31 cellular contexts compared by ENCODE assay signal in genomic region chr22:37715760-37716159, GRCh38. TPM values are rescaled to one million over a fixed set of nuclear protein-coding genes. Genes with fewer than 3 reads are reported as not detected.
DNase-seq lines count a peak whose midpoint lies in the region; ATAC-seq and TF ChIP-seq lines count a peak whose summit lies in the region.
"Had no signal": no experiment of that assay in that cellular context is flagged by ENCODE, and none has a peak within 500 bp of the region (broad histone marks: within the 10 kb centered on the region; RNA-seq: fewer than 3 reads in every experiment).

No MANE protein-coding gene starts in this region.

- no peak overlapping the region for H2AFZ ChIP-seq in SK-N-SH (ENCODE audit: low read depth)

- TF ChIP-seq EP300 in SK-N-SH (IDR thresholded peaks at IDR 0.05; ENCODE audit: borderline replicate concordance in 1 of 2, low read depth in 1 of 2, low read length in 1 of 2): no peak

- H3K9me2 ChIP-seq in SK-N-SH: no peaks in the 10 kb centered on the region

- no peaks in the 10 kb centered on the region for H3K9me3 ChIP-seq in SK-N-SH
- H3K9me3 ChIP-seq in BLaER1: peaks cover 4% of the 10 kb centered on the region; the same call in 1 of the 2 replicates
- peaks cover 0 to 10% (median 9%) of the 10 kb centered on the region in 11 experiments; a peak in 14 of 22 replicates for H3K9me3 ChIP-seq in BLaER1 treated with 17β-estradiol and CSF1 and Interleukin-3, amounts not matched to agents 10 nM and 100 nM (replicated peaks in 1 of 11)
- H3K9me3 ChIP-seq in HEK293 (ENCODE audit: control insufficient read depth, insufficient read depth, low read depth, low read length): no peaks in the 10 kb centered on the region
- H3K9me3 ChIP-seq: A549, BE2C, Caco-2 had no signal

- ATAC-seq in SK-N-SH treated with all-trans-retinoic acid at 6 μM for 48 hours (no peak), HG03432 (IDR thresholded peaks at IDR 0.05; ENCODE audit: unreplicated experiment) (no peak)
- ATAC-seq: A549; CD8-positive, alpha-beta T cell had no signal

- H4K20me1 ChIP-seq in SK-N-SH (ENCODE audit: insufficient read depth) (no peaks in the 10 kb centered on the region), BLaER1 (no peaks in the 10 kb centered on the region)
- H4K20me1 ChIP-seq in BLaER1 treated with 17β-estradiol and CSF1 and Interleukin-3, amounts not matched to agents 10 nM and 100 nM: no peaks in the 10 kb centered on the region

- H3K4me3 ChIP-seq in SK-N-SH (ENCODE audit: low read depth in 2 of 2, low read length in 1 of 2) (no peak overlapping the region), BLaER1 (no peak overlapping the region), HEK293 (ENCODE audit: low read depth, low read length) (no peak overlapping the region)
- H3K4me3 ChIP-seq in BLaER1 treated with 17β-estradiol and CSF1 and Interleukin-3, amounts not matched to agents 10 nM and 100 nM: no peak overlapping the region; a peak in 1 of 20 replicates
- H3K4me3 ChIP-seq: A549 had no signal

- WGBS in SK-N-SH (ENCODE audit: low lambda C conversion rate): 77% methylated on average over 6 of the region's 7 CpGs

- H3K79me2 ChIP-seq in SK-N-SH (ENCODE audit: insufficient read depth): no peaks in the 10 kb centered on the region

- no peak for TF ChIP-seq CTCF in SK-N-SH (IDR thresholded peaks at IDR 0.05)
- no peak for TF ChIP-seq CTCF in HEK293 (tag by site-specific recombination; IDR thresholded peaks at IDR 0.05)

- H3K27me3 ChIP-seq in SK-N-SH (ENCODE audit: insufficient read depth): no peaks in the 10 kb centered on the region
- no peaks in the 10 kb centered on the region for H3K27me3 ChIP-seq in BLaER1
- no peaks in the 10 kb centered on the region for H3K27me3 ChIP-seq in BLaER1 treated with 17β-estradiol and CSF1 and Interleukin-3, amounts not matched to agents 10 nM and 100 nM
- H3K27me3 ChIP-seq: BE2C had no signal

- no peak overlapping the region for H3K27ac ChIP-seq in SK-N-SH (ENCODE audit: low read depth in 2 of 2, low read length in 1 of 2)
- H3K27ac ChIP-seq in BLaER1: no peak overlapping the region
- H3K27ac ChIP-seq in BLaER1 treated with 17β-estradiol and CSF1 and Interleukin-3, amounts not matched to agents 10 nM and 100 nM: peak overlapping the region in 9 of 11 experiments; percentile 75 to 98 (median 88); a peak in 18 of 22 replicates
- H3K27ac ChIP-seq in HEK293 (ENCODE audit: extremely low read depth, low read depth, low read length): no peak overlapping the region
- H3K27ac ChIP-seq: 22Rv1, A549, C4-2B had no signal

- POLR2A ChIA-PET in SK-N-SH (lab: Yijun Ruan, JAX): no interaction called here
- POLR2A ChIA-PET in HEK293 (lab: Yijun Ruan, JAX): interaction anchor here (0.8 kb wide), 1 partner anchor 261 kb away, joined by 3 read pairs; no protein-coding TSS in a partner anchor

- DNase-seq in SK-N-SH (peak; percentile 54), HPDE6-E6E7 (ENCODE audit: extremely low spot score) (no peak)
- no peak for DNase-seq in NK-92 treated with Interleukin-12 subunit alpha and Interleukin-12 subunit beta, amount 100 ng/mL, for 24 hours (lab: John Stamatoyannopoulos, UW)
- DNase-seq: 8988T; ACHN; AML-193; BE2C; C1 segment of cervical spinal cord; Caco-2; Calu3; CD4-positive, alpha-beta memory T cell; CD4-positive, alpha-beta T cell; CD4-positive, CD25-positive, alpha-beta regulatory T cell; CD8-positive, alpha-beta memory T cell; CD8-positive, alpha-beta T cell; COR-L47; DMS 273 treated with DMSO at 0.1 percent for 48 hours; DMS153; DMS53; DMS79; DMS79 treated with DMSO at 0.1 percent for 48 hours; DND-41; EL had no signal

- TF ChIP-seq RAD21 in SK-N-SH (IDR thresholded peaks at IDR 0.05; ENCODE audit: low read length): no peak

- H3K9ac ChIP-seq in SK-N-SH: no peak overlapping the region
- peak overlapping the region; percentile 57 for H3K9ac ChIP-seq in BLaER1
- H3K9ac ChIP-seq in BLaER1 treated with 17β-estradiol and CSF1 and Interleukin-3, amounts not matched to agents 10 nM and 100 nM: peak overlapping the region in 9 of 11 experiments; percentile 58 to 82 (median 76); a peak in 15 of 22 replicates

- CTCF ChIA-PET in SK-N-SH (lab: Yijun Ruan, JAX) (no interaction called here), HEK293 (lab: Yijun Ruan, JAX) (interaction anchor here (0.7 to 1.8 kb wide), 2 partner anchors 73 to 979 kb away, joined by 3 to 5 read pairs; no protein-coding TSS in a partner anchor)

- peaks cover 5% of the 10 kb centered on the region for H3F3A ChIP-seq in SK-N-SH (replicated peaks; ENCODE audit: insufficient read depth)

- H3K4me1 ChIP-seq in SK-N-SH (ENCODE audit: control insufficient read depth in 1 of 2, insufficient read depth in 2 of 2, low read depth in 1 of 2, low read length in 1 of 2) (no peaks in the 10 kb centered on the region), BLaER1 (peaks cover 50% of the 10 kb centered on the region), HEK293 (ENCODE audit: control insufficient read depth, insufficient read depth, low read length) (no peaks in the 10 kb centered on the region)
- H3K4me1 ChIP-seq in BLaER1 treated with 17β-estradiol and CSF1 and Interleukin-3, amounts not matched to agents 10 nM and 100 nM: peaks cover 29 to 63% (median 60%) of the 10 kb centered on the region in 10 experiments
- H3K4me1 ChIP-seq: A549, Caco-2 had no signal

- peaks cover 0 to 3% of the 10 kb centered on the region in 2 experiments for H3K36me3 ChIP-seq in SK-N-SH (replicated peaks in 1 of 2; ENCODE audit: control insufficient read depth in 1 of 2, insufficient read depth in 2 of 2, low read length in 1 of 2)
- peaks cover 30% of the 10 kb centered on the region for H3K36me3 ChIP-seq in BLaER1
- peaks cover 0 to 20% (median 9%) of the 10 kb centered on the region in 11 experiments; a peak in 13 of 22 replicates for H3K36me3 ChIP-seq in BLaER1 treated with 17β-estradiol and CSF1 and Interleukin-3, amounts not matched to agents 10 nM and 100 nM
- H3K36me3 ChIP-seq in HEK293 (ENCODE audit: control insufficient read depth in 2 of 2, insufficient read depth in 1 of 2, low read length in 2 of 2): no peaks in the 10 kb centered on the region; a peak in 1 of 3 replicates
- H3K36me3 ChIP-seq: BE2C had no signal

- H3K4me2 ChIP-seq in SK-N-SH (no peak overlapping the region), BLaER1 (peak overlapping the region; percentile 95)
- H3K4me2 ChIP-seq in BLaER1 treated with 17β-estradiol and CSF1 and Interleukin-3, amounts not matched to agents 10 nM and 100 nM: peak overlapping the region; percentile 46 to 94 (median 82)
- H3K4me2 ChIP-seq: A549 had no signal

TF ChIP-seq in SK-N-SH, 30 proteins besides CTCF, POLR2A, EP300 and RAD21 (continues in another document):
- no peak for TF ChIP-seq RCOR1 (IDR thresholded peaks at IDR 0.05; ENCODE audit: low read length)
- no peak for TF ChIP-seq CHD2 (IDR thresholded peaks at IDR 0.05; ENCODE audit: low read length, partially characterized antibody)
- no peak for TF ChIP-seq MAX (IDR thresholded peaks at IDR 0.05; ENCODE audit: low read depth)

TF ChIP-seq in HEK293, 187 proteins besides CTCF, POLR2A, EP300 and RAD21:
- no peak for TF ChIP-seq ZSCAN18 (tag by site-specific recombination; IDR thresholded peaks at IDR 0.05)
- peak; percentile 51 for TF ChIP-seq GLIS1 (tag by site-specific recombination; IDR thresholded peaks at IDR 0.05)

RNA-seq across cellular contexts. Expression of gene TRIOBP, which starts 18.9 kb away (rescaled TPM):
- 43.6 and 47.3 TPM in 2 replicates for polyA plus RNA-seq in SK-N-SH (2012; rRNA removed)
- 23.6 and 36.7 TPM in 2 replicates for polyA plus RNA-seq in SK-N-SH (2012; cell fraction: cytosol; rRNA removed)
- polyA plus RNA-seq in SK-N-SH (2012; cell fraction: nucleus; rRNA removed): 51.7 and 58.8 TPM in 2 replicates

RNA-seq across cellular contexts. Expression of gene NOL12, which starts 29.6 kb away (rescaled TPM):
- 48.2 and 52.2 TPM in 2 replicates for polyA plus RNA-seq in SK-N-SH (2012; rRNA removed)
- 40.0 and 45.5 TPM in 2 replicates for polyA plus RNA-seq in SK-N-SH (2012; cell fraction: cytosol; rRNA removed)
- polyA plus RNA-seq in SK-N-SH (2012; cell fraction: nucleus; rRNA removed): 141 and 151 TPM in 2 replicates

RNA-seq across cellular contexts. Expression of gene LGALS1, which starts 40.3 kb away (rescaled TPM):
- polyA plus RNA-seq in SK-N-SH (2012; rRNA removed): 9,680 and 12,045 TPM in 2 replicates
- 4,725 and 6,471 TPM in 2 replicates for polyA plus RNA-seq in SK-N-SH (2012; cell fraction: cytosol; rRNA removed)
- 4,064 and 4,989 TPM in 2 replicates for polyA plus RNA-seq in SK-N-SH (2012; cell fraction: nucleus; rRNA removed)

RNA-seq across cellular contexts. Expression of gene PDXP, which starts 57.2 kb away (rescaled TPM):
- 22.5 and 24.5 TPM in 2 replicates for polyA plus RNA-seq in SK-N-SH (2012; rRNA removed)
- polyA plus RNA-seq in SK-N-SH (2012; cell fraction: cytosol; rRNA removed): 13.3 and 20.5 TPM in 2 replicates
- 7.5 and 7.9 TPM in 2 replicates for polyA plus RNA-seq in SK-N-SH (2012; cell fraction: nucleus; rRNA removed)

Comparison
In these comparisons a context has a peak if more than half of its experiments do, and no peak if none do; other contexts are left out.
1. H3K27ac ChIP-seq: peak in BLaER1 treated with 17β-estradiol and CSF1 and Interleukin-3, amounts not matched to agents 10 nM and 100 nM (9 of 11); none in SK-N-SH (0 of 2), BLaER1 (single experiment) and HEK293 (single experiment).